In the genomic region with DNA sequence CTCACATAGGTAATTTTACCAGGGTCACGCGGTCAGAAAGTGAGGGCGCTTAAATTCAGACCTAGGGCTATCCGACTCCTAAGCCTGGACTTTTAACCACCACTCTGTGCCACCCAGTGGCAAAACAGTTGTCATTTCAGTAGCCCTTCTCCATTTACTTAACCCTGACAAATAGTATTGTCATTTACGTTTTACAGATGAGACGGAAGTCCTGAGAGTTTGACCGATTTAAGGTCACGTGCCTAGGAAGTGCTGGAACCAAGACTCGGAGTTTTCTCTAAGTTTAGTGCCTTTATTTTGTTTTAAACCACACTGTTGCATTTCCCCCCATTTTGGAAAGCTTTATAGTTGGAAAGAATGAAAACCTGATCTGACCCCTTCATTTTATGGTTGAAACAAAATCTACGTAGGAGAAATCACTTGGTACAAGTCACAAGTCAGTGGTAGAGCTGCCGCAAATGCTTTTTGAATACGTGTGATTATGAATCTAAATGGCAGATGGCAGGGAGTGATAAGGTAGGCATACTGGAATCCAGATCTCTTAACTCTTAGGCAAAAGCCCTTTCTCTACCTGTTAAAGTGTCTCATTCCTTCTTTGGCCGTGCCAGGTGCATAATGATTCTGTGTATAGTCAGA, we compare ENCODE assay signal across 8 cellular contexts. TPM values are rescaled to one million over a fixed set of nuclear protein-coding genes. Genes with fewer than 3 reads are reported as not detected.
DNase-seq lines count a peak whose midpoint lies in the region; ATAC-seq and TF ChIP-seq lines count a peak whose summit lies in the region.

No MANE protein-coding gene starts in this region.

- H3K4me1 ChIP-seq in endodermal cell (ENCODE audit: control insufficient read depth, insufficient read depth, low read length) (no peaks in the 10 kb centered on the region), mucosa of stomach (ENCODE audit: control insufficient read depth, insufficient read depth, low read length) (peaks cover 38% of the 10 kb centered on the region)

- no peaks in the 10 kb centered on the region for H3K9me3 Mint-ChIP-seq in endodermal cell

- TF ChIP-seq CTCF in HL-60 (IDR thresholded peaks at IDR 0.05; ENCODE audit: insufficient read depth, low read length) (no peak), endodermal cell (conservative IDR thresholded peaks at IDR 0.05) (peak; percentile 43)

- H3K27ac ChIP-seq in HL-60 (replicated peaks) (peak overlapping the region; percentile 96), endodermal cell (ENCODE audit: low read depth, low read length) (peak overlapping the region; percentile 66)

- H3K4me3 ChIP-seq in HL-60 (replicated peaks; ENCODE audit: insufficient read depth, low read length), result peak overlapping the region; percentile 67
- peak overlapping the region; percentile 97 for H3K4me3 ChIP-seq in endodermal cell (ENCODE audit: low read length)
- peak overlapping the region; percentile 56 for H3K4me3 ChIP-seq in mucosa of stomach (ENCODE audit: low read length)

- DNase-seq in GDM1 (lab: John Stamatoyannopoulos, UW) (peak; percentile 8), HL-60 (ENCODE audit: low read depth in 1 of 2, low spot score in 1 of 2) (peak; percentile 50 to 51), SW480 (ENCODE audit: low spot score) (peak; percentile 87), endodermal cell (no peak), iPS-NIHi11 (ENCODE audit: low spot score) (no peak), glomerular visceral epithelial cell (ENCODE audit: extremely low spot score) (no peak)

- 24 to 27% methylated on average over 10 to 13 of the region's 13 CpGs for WGBS in endodermal cell (ENCODE audit: insufficient coverage in 1 of 2, insufficient read length in 1 of 2), 2 experiments

- H3K36me3 ChIP-seq in endodermal cell (ENCODE audit: control insufficient read depth, insufficient read depth, low read length) (peaks cover 13% of the 10 kb centered on the region), mucosa of stomach (ENCODE audit: control insufficient read depth, insufficient read depth, low read length) (peaks cover 5% of the 10 kb centered on the region)

- H3K9me3 ChIP-seq in endodermal cell (ENCODE audit: control insufficient read depth, low read length) (no peaks in the 10 kb centered on the region), mucosa of stomach (ENCODE audit: control insufficient read depth, low read length) (no peaks in the 10 kb centered on the region)

- peak overlapping the region; percentile 92 for H3K9ac ChIP-seq in endodermal cell (ENCODE audit: extremely low read depth, low read length, poor library complexity, severe bottlenecking)
- peak overlapping the region; percentile 86 for H3K9ac ChIP-seq in mucosa of stomach (ENCODE audit: low read length)

- H3K27me3 ChIP-seq in HL-60 (ENCODE audit: insufficient read depth, poor library complexity, severe bottlenecking) (no peaks in the 10 kb centered on the region), endodermal cell (ENCODE audit: control insufficient read depth, insufficient read depth, low read length, poor library complexity, severe bottlenecking) (no peaks in the 10 kb centered on the region), mucosa of stomach (ENCODE audit: control insufficient read depth, insufficient read depth, low read length) (no peaks in the 10 kb centered on the region)

- H3K27me3 Mint-ChIP-seq in endodermal cell (ENCODE audit: insufficient read depth), result no peaks in the 10 kb centered on the region

- peaks cover 8% of the 10 kb centered on the region for H3K36me3 Mint-ChIP-seq in endodermal cell (ENCODE audit: low read depth)

- peaks cover 6% of the 10 kb centered on the region for H3K4me1 Mint-ChIP-seq in endodermal cell

- H3K27ac Mint-ChIP-seq in endodermal cell, result peak overlapping the region; percentile 99

- peak overlapping the region; percentile 92 for H3K4me3 Mint-ChIP-seq in endodermal cell

- ATAC-seq in GM21390 (IDR thresholded peaks at IDR 0.05; ENCODE audit: unreplicated experiment), result peak; percentile 40

RNA-seq across cellular contexts. Expression of a gene that starts 0.7 kb away (rescaled TPM):
- 10 to 100 TPM; 25.8 to 27.6 TPM for total RNA-seq in endodermal cell
- polyA plus RNA-seq in endodermal cell (2013, experiment 1 of 2), result 31.8 TPM
- 27.9 TPM for polyA plus RNA-seq in endodermal cell (2013, experiment 2 of 2)

RNA-seq across cellular contexts. Expression of a gene that starts 0.7 kb away (rescaled TPM):
- total RNA-seq in endodermal cell, result 10 to 100 TPM; 15.7 to 17.3 TPM
- polyA plus RNA-seq in endodermal cell (2013, experiment 1 of 2), result 23.0 TPM
- 19.6 TPM for polyA plus RNA-seq in endodermal cell (2013, experiment 2 of 2)

RNA-seq across cellular contexts. Expression of a gene that starts 36.6 kb away (rescaled TPM):
- under 1 TPM in 1 of 2 donors, not detected in 1; 0.37 TPM for total RNA-seq in endodermal cell
- 1.1 TPM for polyA plus RNA-seq in endodermal cell (2013, experiment 1 of 2)
- 0.70 TPM for polyA plus RNA-seq in endodermal cell (2013, experiment 2 of 2)

Comparison
In these comparisons a context has a peak if more than half of its experiments do, and no peak if none do; other contexts are left out.
1. DNase-seq: peak in GDM1 (single experiment), HL-60 (2 of 2) and SW480 (single experiment); none in endodermal cell (single experiment), iPS-NIHi11 (single experiment) and glomerular visceral epithelial cell (single experiment).
2. Peak in every context shown above with its lines, with median percentiles within 50 percentile points of each other: H3K4me3 ChIP-seq.